In genomic region chr1:145995148-145995851, GRCh38 we compare ENCODE assay signal across 9 cellular contexts. TPM values are rescaled to one million over a fixed set of nuclear protein-coding genes. Genes with fewer than 3 reads are reported as not detected.
A peak's percentile ranks its signal among the peaks of the same experiment; 100 is the strongest.
DNase-seq lines count a peak whose midpoint lies in the region; ATAC-seq and TF ChIP-seq lines count a peak whose summit lies in the region.
"Had no signal": no experiment of that assay in that cellular context is flagged by ENCODE, and none has a peak within 500 bp of the region (broad histone marks: within the 10 kb centered on the region; RNA-seq: fewer than 3 reads in every experiment).

No MANE protein-coding gene starts in this region.

- no peaks in the 10 kb centered on the region for H3K27me3 ChIP-seq in right lobe of liver

- H3K9me3 ChIP-seq in right lobe of liver: no peaks in the 10 kb centered on the region

- DNase-seq in activated naive CD4-positive, alpha-beta T cell treated with anti-CD3 and anti-CD28 coated beads, Interleukin-2, amount 10 ng/mL, durations not matched to agents 7 days and 5 days: no peak
- no peak for DNase-seq in activated naive CD4-positive, alpha-beta T cell treated with Interleukin-2 at 50 U/mL for 16 hours
- DNase-seq in right lobe of liver (no peak), type B pancreatic cell (ENCODE audit: extremely low spot score, unreplicated experiment) (no peak), H4 (ENCODE audit: low spot score) (no peak)
- no peak for DNase-seq in activated CD4-positive, alpha-beta T cell treated with anti-CD3 and anti-CD28 coated beads for 48 hours

- H3K4me1 Mint-ChIP-seq in activated naive CD4-positive, alpha-beta T cell treated with anti-CD3 and anti-CD28 coated beads, Interleukin-2, amount 10 ng/mL, durations not matched to agents 7 days and 5 days: peaks cover 65% of the 10 kb centered on the region
- peaks cover 54% of the 10 kb centered on the region for H3K4me1 Mint-ChIP-seq in type B pancreatic cell (ENCODE audit: unreplicated experiment)

- TF ChIP-seq POLR2A in right lobe of liver (IDR thresholded peaks at IDR 0.05): no peak

- WGBS in adipose tissue, 3 donors: 0 to 1% (median 0%) methylated on average over 8 of the region's 8 CpGs
- WGBS in right lobe of liver (ENCODE audit: insufficient coverage, low coverage, low lambda C conversion rate, missing lambda C conversion rate): 0% methylated on average over 8 of the region's 8 CpGs

- peak overlapping the region; percentile 99 for H3K27ac Mint-ChIP-seq in activated naive CD4-positive, alpha-beta T cell treated with anti-CD3 and anti-CD28 coated beads, Interleukin-2, amount 10 ng/mL, durations not matched to agents 7 days and 5 days
- H3K27ac Mint-ChIP-seq in type B pancreatic cell: peak overlapping the region; percentile 89

- H3K36me3 Mint-ChIP-seq in activated naive CD4-positive, alpha-beta T cell treated with anti-CD3 and anti-CD28 coated beads, Interleukin-2, amount 10 ng/mL, durations not matched to agents 7 days and 5 days: peaks cover 54% of the 10 kb centered on the region
- peaks cover 32% of the 10 kb centered on the region for H3K36me3 Mint-ChIP-seq in type B pancreatic cell

- H3K4me3 ChIP-seq in right lobe of liver: peak overlapping the region; percentile 79 to 91 (median 83)

- H3K4me3 Mint-ChIP-seq in activated naive CD4-positive, alpha-beta T cell treated with anti-CD3 and anti-CD28 coated beads, Interleukin-2, amount 10 ng/mL, durations not matched to agents 7 days and 5 days: peak overlapping the region; percentile 97
- H3K4me3 Mint-ChIP-seq in type B pancreatic cell: peak overlapping the region; percentile 92

- CTCF ChIA-PET in activated naive CD4-positive, alpha-beta T cell treated with anti-CD3 and anti-CD28 coated beads, Interleukin-2, amount 10 ng/mL, durations not matched to agents 7 days and 5 days (lab: Charles Lee): interaction anchor here (1.0 to 11.5 kb wide), 3 partner anchors 8 to 16 kb away, joined by 3 to 132 read pairs (median 37); no protein-coding TSS in a partner anchor

- intact Hi-C loops in right lobe of liver (cut with DNase I): no loop called here

- H3K9me3 Mint-ChIP-seq in activated naive CD4-positive, alpha-beta T cell treated with anti-CD3 and anti-CD28 coated beads, Interleukin-2, amount 10 ng/mL, durations not matched to agents 7 days and 5 days: no peaks in the 10 kb centered on the region
- H3K9me3 Mint-ChIP-seq in type B pancreatic cell: no peaks in the 10 kb centered on the region

- ATAC-seq in right lobe of liver (no peak), HG02970 (IDR thresholded peaks at IDR 0.05; ENCODE audit: low FRiP score, unreplicated experiment) (no peak)

- H3K27me3 Mint-ChIP-seq in activated naive CD4-positive, alpha-beta T cell treated with anti-CD3 and anti-CD28 coated beads, Interleukin-2, amount 10 ng/mL, durations not matched to agents 7 days and 5 days: no peaks in the 10 kb centered on the region
- no peaks in the 10 kb centered on the region for H3K27me3 Mint-ChIP-seq in type B pancreatic cell

- H3K27ac ChIP-seq in adipose tissue (ENCODE audit: low read depth, low read length) (peak overlapping the region; percentile 28), right lobe of liver (peak overlapping the region; percentile 88 to 98 (median 92))

- TF ChIP-seq CTCF in right lobe of liver (IDR thresholded peaks at IDR 0.05) (no peak), type B pancreatic cell (conservative IDR thresholded peaks at IDR 0.05) (no peak)

- peaks cover 0 to 68% (median 25%) of the 10 kb centered on the region in 4 donors for H3K4me1 ChIP-seq in right lobe of liver

- peaks cover 0 to 31% (median 24%) of the 10 kb centered on the region in 4 donors for H3K36me3 ChIP-seq in right lobe of liver

RNA-seq across cellular contexts. Expression of gene TXNIP, which starts 1.1 kb away (rescaled TPM):
- 1,000 to 10,000 TPM in 1 of 3 donors, 100 to 1,000 TPM in 2; 378 to 1,060 (median 834) TPM for polyA plus RNA-seq in adipose tissue
- total RNA-seq in right lobe of liver (100 to 1,000 TPM in 3 of 6 experiments, 10 to 100 TPM in 3; 56.3 to 398 (median 134) TPM), type B pancreatic cell (ENCODE audit: low replicate concordance) (88.8 and 96.7 TPM in 2 replicates)
- total RNA-seq in H4 (2014; rRNA removed; shearing (Covaris generic)): 101 and 102 TPM in 2 replicates

RNA-seq across cellular contexts. Expression of gene HJV, which starts 26.2 kb away (rescaled TPM):
- polyA plus RNA-seq in adipose tissue: not detected
- total RNA-seq in right lobe of liver (100 to 1,000 TPM in 4 of 6 experiments, 10 to 100 TPM in 2; 53.0 to 215 (median 109) TPM), type B pancreatic cell (ENCODE audit: low replicate concordance) (not detected in 2 replicates)
- total RNA-seq in H4 (2014; rRNA removed; shearing (Covaris generic)): not detected in 2 replicates
- total RNA-seq: activated CD8-positive, alpha-beta memory T cell treated with anti-CD3 and anti-CD28 coated beads for 36 hours had no signal

RNA-seq across cellular contexts. Expression of gene POLR3GL, which starts 30.8 kb away (rescaled TPM):
- 10 to 100 TPM; 15.2 to 78.7 (median 46.4) TPM for polyA plus RNA-seq in adipose tissue
- 10 to 100 TPM in 4 of 6 experiments, 1 to 10 TPM in 2; 8.4 to 14.3 (median 11.9) TPM for total RNA-seq in right lobe of liver
- 8.5 and 14.1 TPM in 2 replicates for total RNA-seq in type B pancreatic cell (ENCODE audit: low replicate concordance)
- 16.9 and 21.2 TPM in 2 replicates for total RNA-seq in H4 (2014; rRNA removed; shearing (Covaris generic))

RNA-seq across cellular contexts. Expression of gene ANKRD34A, which starts 30.9 kb away (rescaled TPM):
- polyA plus RNA-seq in adipose tissue: under 1 TPM in 2 of 3 donors, not detected in 1; 0.21 to 0.51 TPM
- total RNA-seq in right lobe of liver (under 1 TPM in 5 of 6 experiments, not detected in 1; 0.14 to 0.88 (median 0.22) TPM), type B pancreatic cell (ENCODE audit: low replicate concordance) (0.12 and 0.94 TPM in 2 replicates)
- 0.54 and 0.70 TPM in 2 replicates for total RNA-seq in H4 (2014; rRNA removed; shearing (Covaris generic))

RNA-seq across cellular contexts. Expression of gene LIX1L, which starts 37.5 kb away (rescaled TPM):
- 10 to 100 TPM in 2 of 3 donors, 1 to 10 TPM in 1; 2.6 to 21.6 (median 12.3) TPM for polyA plus RNA-seq in adipose tissue
- total RNA-seq in right lobe of liver (10 to 100 TPM; 10.6 to 11.9 (median 11.0) TPM), type B pancreatic cell (ENCODE audit: low replicate concordance) (2.4 and 24.2 TPM in 2 replicates)
- total RNA-seq in H4 (2014; rRNA removed; shearing (Covaris generic)): 15.1 and 18.7 TPM in 2 replicates

Comparison
In these comparisons a context has a peak if more than half of its experiments do, and no peak if none do; other contexts are left out.
1. RNA of gene HJV, which starts 26.2 kb away (total RNA-seq): 53.0 to 215 TPM in right lobe of liver; not detected in type B pancreatic cell and not detected in H4; every median in the first group is over 10 times any median in the second.